Comparison of ENCODE assay signal across 19 cellular contexts in the genomic region with DNA sequence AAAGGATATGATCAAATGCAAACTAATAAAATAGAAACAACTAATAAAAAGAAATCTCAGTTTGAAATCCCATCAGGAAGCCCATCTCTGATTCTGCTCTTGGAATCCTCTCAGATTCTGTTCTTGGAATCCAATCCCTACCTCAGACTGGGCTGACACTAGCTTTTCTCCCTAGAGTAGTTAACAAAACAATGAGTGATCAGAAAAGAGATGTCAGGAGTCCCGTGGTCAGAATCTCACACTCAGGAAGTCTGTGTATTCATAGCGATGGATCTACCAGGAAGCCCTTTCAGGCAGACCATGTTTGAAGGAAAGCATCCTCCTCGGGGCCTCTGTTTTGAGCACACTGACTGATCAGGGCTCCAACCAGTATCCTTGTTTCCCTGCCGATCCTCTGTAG.
DNase-seq lines count a peak whose midpoint lies in the region; ATAC-seq and TF ChIP-seq lines count a peak whose summit lies in the region.
"Had no signal": no experiment of that assay in that cellular context is flagged by ENCODE, and none has a peak within 500 bp of the region (broad histone marks: within the 10 kb centered on the region; RNA-seq: fewer than 3 reads in every experiment).

No MANE protein-coding gene starts in this region.

- no peaks in the 10 kb centered on the region for H3K36me3 Mint-ChIP-seq in WTC11
- peaks cover 37% of the 10 kb centered on the region for H3K36me3 Mint-ChIP-seq in nephron progenitor cell (ENCODE audit: low read depth)
- peaks cover 18% of the 10 kb centered on the region for H3K36me3 Mint-ChIP-seq in stimulated activated effector memory CD8-positive, alpha-beta T cell treated with anti-CD3 and anti-CD28 coated beads, Interleukin-12 subunit alpha, Interleukin-12 subunit beta, amount 100 ng/mL, for 72 hours

- ATAC-seq in WTC11: peak; percentile 85
- no peak for ATAC-seq in HG03159 (IDR thresholded peaks at IDR 0.05; ENCODE audit: unreplicated experiment)
- no peak for ATAC-seq in stimulated activated effector memory CD8-positive, alpha-beta T cell treated with anti-CD3 and anti-CD28 coated beads, Interleukin-12 subunit alpha, Interleukin-12 subunit beta, amount 100 ng/mL, for 72 hours
- ATAC-seq: activated CD4-positive, CD25-positive, alpha-beta regulatory T cell treated with anti-CD3 and anti-CD28 coated beads, Interleukin-2, amount 50 U/mL, for 24 hours; pancreas had no signal

- H3K4me1 Mint-ChIP-seq in WTC11 (peaks cover 61% of the 10 kb centered on the region), nephron progenitor cell (peaks cover 36% of the 10 kb centered on the region)
- H3K4me1 Mint-ChIP-seq in stimulated activated effector memory CD8-positive, alpha-beta T cell treated with anti-CD3 and anti-CD28 coated beads, Interleukin-12 subunit alpha, Interleukin-12 subunit beta, amount 100 ng/mL, for 72 hours: no peaks in the 10 kb centered on the region

- H3K4me3 ChIP-seq in fibroblast of the aortic adventitia (ENCODE audit: low read depth, low read length) (no peak overlapping the region), urinary bladder (ENCODE audit: low read depth, low read length) (no peak overlapping the region)
- H3K4me3 ChIP-seq: pancreas, thoracic aorta had no signal

- POLR2A ChIA-PET in WTC11 (lab: Charles Lee): no interaction called here

- H3K4me3 Mint-ChIP-seq in WTC11 (no peak overlapping the region), nephron progenitor cell (no peak overlapping the region)
- no peak overlapping the region for H3K4me3 Mint-ChIP-seq in stimulated activated effector memory CD8-positive, alpha-beta T cell treated with anti-CD3 and anti-CD28 coated beads, Interleukin-12 subunit alpha, Interleukin-12 subunit beta, amount 100 ng/mL, for 72 hours
- H3K4me3 Mint-ChIP-seq: activated naive CD4-positive, alpha-beta T cell treated with anti-CD3 and anti-CD28 coated beads, Interleukin-2, amount 10 ng/mL, durations not matched to agents 7 days and 5 days; CD4-positive, alpha-beta memory T cell; HFFc6; memory B cell had no signal

- H3K27me3 Mint-ChIP-seq in WTC11 (ENCODE audit: low read depth) (no peaks in the 10 kb centered on the region), nephron progenitor cell (ENCODE audit: low read depth, poor library complexity) (no peaks in the 10 kb centered on the region)
- H3K27me3 Mint-ChIP-seq: activated naive CD4-positive, alpha-beta T cell treated with anti-CD3 and anti-CD28 coated beads, Interleukin-2, amount 10 ng/mL, durations not matched to agents 7 days and 5 days; CD4-positive, alpha-beta memory T cell; memory B cell had no signal

- H3K4me1 ChIP-seq in urinary bladder (ENCODE audit: insufficient read depth): peaks cover 1% of the 10 kb centered on the region

- H3K9me3 Mint-ChIP-seq in WTC11 (no peaks in the 10 kb centered on the region), nephron progenitor cell (peaks cover 17% of the 10 kb centered on the region)
- no peaks in the 10 kb centered on the region for H3K9me3 Mint-ChIP-seq in stimulated activated effector memory CD8-positive, alpha-beta T cell treated with anti-CD3 and anti-CD28 coated beads, Interleukin-12 subunit alpha, Interleukin-12 subunit beta, amount 100 ng/mL, for 72 hours
- H3K9me3 Mint-ChIP-seq: activated naive CD4-positive, alpha-beta T cell treated with anti-CD3 and anti-CD28 coated beads, Interleukin-2, amount 10 ng/mL, durations not matched to agents 7 days and 5 days; HFFc6; memory B cell had no signal

- 44% methylated on average over 4 of the region's 4 CpGs for WGBS in urinary bladder

- TF ChIP-seq CTCF in WTC11 (IDR thresholded peaks at IDR 0.05): no peak
- no peak for TF ChIP-seq CTCF in fibroblast of the aortic adventitia (IDR thresholded peaks at IDR 0.05; ENCODE audit: insufficient read depth, low read length)
- TF ChIP-seq CTCF in nephron progenitor cell (IDR thresholded peaks at IDR 0.05): no peak

- peak overlapping the region; percentile 16 for H3K27ac ChIP-seq in urinary bladder (ENCODE audit: low read depth)
- H3K27ac ChIP-seq: HL-60, pancreas, thoracic aorta had no signal

- peak overlapping the region; percentile 60 for H3K27ac Mint-ChIP-seq in WTC11
- peak overlapping the region; percentile 88 for H3K27ac Mint-ChIP-seq in nephron progenitor cell
- no peak overlapping the region for H3K27ac Mint-ChIP-seq in stimulated activated effector memory CD8-positive, alpha-beta T cell treated with anti-CD3 and anti-CD28 coated beads, Interleukin-12 subunit alpha, Interleukin-12 subunit beta, amount 100 ng/mL, for 72 hours
- H3K27ac Mint-ChIP-seq: activated naive CD4-positive, alpha-beta T cell treated with anti-CD3 and anti-CD28 coated beads, Interleukin-2, amount 10 ng/mL, durations not matched to agents 7 days and 5 days; HFFc6; memory B cell had no signal

- CTCF ChIA-PET in WTC11 (lab: Charles Lee): no interaction called here

- no peak for DNase-seq in WTC11 (ENCODE audit: low spot score)
- peak; percentile 63 for DNase-seq in fibroblast of the aortic adventitia (ENCODE audit: low read depth)
- DNase-seq in nephron progenitor cell: no peak
- DNase-seq in stimulated activated effector memory CD8-positive, alpha-beta T cell treated with anti-CD3 and anti-CD28 coated beads, Interleukin-12 subunit alpha, Interleukin-12 subunit beta, amount 100 ng/mL, for 72 hours (ENCODE audit: low spot score in 2 of 2): no peak
- DNase-seq in mesenteric fat pad (ENCODE audit: low spot score): no peak
- DNase-seq: activated CD8-positive, alpha-beta memory T cell treated with anti-CD3 and anti-CD28 coated beads, Interleukin-2, amount 50 U/mL, for 4 hours; activated naive CD4-positive, alpha-beta T cell treated with anti-CD3 and anti-CD28 coated beads, Interleukin-2, amount 10 ng/mL, durations not matched to agents 7 days and 5 days; CD4-positive, alpha-beta memory T cell; HFFc6; NCI-H1436 treated with DMSO at 0.1 percent for 48 hours; NCI-H69; pancreas; T-helper 1 cell had no signal

- no peaks in the 10 kb centered on the region for H3K36me3 ChIP-seq in urinary bladder (ENCODE audit: insufficient read depth)
- H3K36me3 ChIP-seq: pancreas, thoracic aorta had no signal

TF ChIP-seq in WTC11, 78 proteins besides CTCF, POLR2A, EP300 and RAD21:
- TF ChIP-seq SOX15 (CRISPR knock-in tag; IDR thresholded peaks at IDR 0.05): no peak
- TF ChIP-seq ZNF138 (CRISPR knock-in tag; conservative IDR thresholded peaks at IDR 0.05): no peak
- TF ChIP-seq, protein P1, sequence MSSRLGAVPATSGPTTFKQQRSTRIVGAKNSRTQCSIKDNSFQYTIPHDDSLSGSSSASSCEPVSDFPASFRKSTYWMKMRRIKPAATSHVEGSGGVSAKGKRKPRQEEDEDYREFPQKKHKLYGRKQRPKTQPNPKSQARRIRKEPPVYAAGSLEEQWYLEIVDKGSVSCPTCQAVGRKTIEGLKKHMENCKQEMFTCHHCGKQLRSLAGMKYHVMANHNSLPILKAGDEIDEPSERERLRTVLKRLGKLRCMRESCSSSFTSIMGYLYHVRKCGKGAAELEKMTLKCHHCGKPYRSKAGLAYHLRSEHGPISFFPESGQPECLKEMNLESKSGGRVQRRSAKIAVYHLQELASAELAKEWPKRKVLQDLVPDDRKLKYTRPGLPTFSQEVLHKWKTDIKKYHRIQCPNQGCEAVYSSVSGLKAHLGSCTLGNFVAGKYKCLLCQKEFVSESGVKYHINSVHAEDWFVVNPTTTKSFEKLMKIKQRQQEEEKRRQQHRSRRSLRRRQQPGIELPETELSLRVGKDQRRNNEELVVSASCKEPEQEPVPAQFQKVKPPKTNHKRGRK (CRISPR knock-in tag; IDR thresholded peaks at IDR 0.05; ENCODE audit: borderline replicate concordance): no peak
- TF ChIP-seq TP53 (CRISPR knock-in tag; IDR thresholded peaks at IDR 0.05): no peak
- TF ChIP-seq, protein P2, sequence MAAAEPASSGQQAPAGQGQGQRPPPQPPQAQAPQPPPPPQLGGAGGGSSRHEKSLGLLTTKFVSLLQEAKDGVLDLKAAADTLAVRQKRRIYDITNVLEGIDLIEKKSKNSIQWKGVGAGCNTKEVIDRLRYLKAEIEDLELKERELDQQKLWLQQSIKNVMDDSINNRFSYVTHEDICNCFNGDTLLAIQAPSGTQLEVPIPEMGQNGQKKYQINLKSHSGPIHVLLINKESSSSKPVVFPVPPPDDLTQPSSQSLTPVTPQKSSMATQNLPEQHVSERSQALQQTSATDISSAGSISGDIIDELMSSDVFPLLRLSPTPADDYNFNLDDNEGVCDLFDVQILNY (CRISPR knock-in tag; IDR thresholded peaks at IDR 0.05): no peak
- TF ChIP-seq, protein P3, sequence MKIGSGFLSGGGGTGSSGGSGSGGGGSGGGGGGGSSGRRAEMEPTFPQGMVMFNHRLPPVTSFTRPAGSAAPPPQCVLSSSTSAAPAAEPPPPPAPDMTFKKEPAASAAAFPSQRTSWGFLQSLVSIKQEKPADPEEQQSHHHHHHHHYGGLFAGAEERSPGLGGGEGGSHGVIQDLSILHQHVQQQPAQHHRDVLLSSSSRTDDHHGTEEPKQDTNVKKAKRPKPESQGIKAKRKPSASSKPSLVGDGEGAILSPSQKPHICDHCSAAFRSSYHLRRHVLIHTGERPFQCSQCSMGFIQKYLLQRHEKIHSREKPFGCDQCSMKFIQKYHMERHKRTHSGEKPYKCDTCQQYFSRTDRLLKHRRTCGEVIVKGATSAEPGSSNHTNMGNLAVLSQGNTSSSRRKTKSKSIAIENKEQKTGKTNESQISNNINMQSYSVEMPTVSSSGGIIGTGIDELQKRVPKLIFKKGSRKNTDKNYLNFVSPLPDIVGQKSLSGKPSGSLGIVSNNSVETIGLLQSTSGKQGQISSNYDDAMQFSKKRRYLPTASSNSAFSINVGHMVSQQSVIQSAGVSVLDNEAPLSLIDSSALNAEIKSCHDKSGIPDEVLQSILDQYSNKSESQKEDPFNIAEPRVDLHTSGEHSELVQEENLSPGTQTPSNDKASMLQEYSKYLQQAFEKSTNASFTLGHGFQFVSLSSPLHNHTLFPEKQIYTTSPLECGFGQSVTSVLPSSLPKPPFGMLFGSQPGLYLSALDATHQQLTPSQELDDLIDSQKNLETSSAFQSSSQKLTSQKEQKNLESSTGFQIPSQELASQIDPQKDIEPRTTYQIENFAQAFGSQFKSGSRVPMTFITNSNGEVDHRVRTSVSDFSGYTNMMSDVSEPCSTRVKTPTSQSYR (CRISPR knock-in tag; IDR thresholded peaks at IDR 0.05): no peak
- no peak for TF ChIP-seq GRHL2 (CRISPR knock-in tag; IDR thresholded peaks at IDR 0.05; ENCODE audit: insufficient replicate concordance, severe bottlenecking)
- TF ChIP-seq, protein P4, sequence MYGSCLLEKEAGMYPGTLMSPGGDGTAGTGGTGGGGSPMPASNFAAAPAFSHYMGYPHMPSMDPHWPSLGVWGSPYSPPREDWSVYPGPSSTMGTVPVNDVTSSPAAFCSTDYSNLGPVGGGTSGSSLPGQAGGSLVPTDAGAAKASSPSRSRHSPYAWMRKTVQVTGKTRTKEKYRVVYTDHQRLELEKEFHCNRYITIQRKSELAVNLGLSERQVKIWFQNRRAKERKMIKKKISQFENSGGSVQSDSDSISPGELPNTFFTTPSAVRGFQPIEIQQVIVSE (CRISPR knock-in tag; IDR thresholded peaks at IDR 0.05; ENCODE audit: borderline replicate concordance): no peak
